10 cellular contexts compared by ENCODE assay signal in the genomic region with DNA sequence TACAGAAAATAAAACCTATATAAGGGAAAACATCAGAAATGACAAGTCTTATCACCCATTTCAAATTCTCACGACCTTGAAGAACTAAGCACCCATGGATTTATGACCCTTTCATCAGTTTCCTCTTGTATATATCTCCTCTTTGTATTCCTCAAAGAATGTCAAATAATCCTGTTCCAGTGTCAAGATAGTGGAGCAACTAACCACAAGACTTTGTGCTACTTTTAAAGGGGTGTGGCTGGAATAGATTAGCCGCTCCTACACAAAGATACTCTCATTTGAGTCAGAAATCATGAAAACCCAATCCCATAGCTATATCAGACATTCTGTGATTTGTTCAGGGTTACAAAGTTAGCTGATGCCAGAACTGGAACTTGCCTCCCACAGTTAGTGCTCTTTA.
"Had no signal": no experiment of that assay in that cellular context is flagged by ENCODE, and none has a peak within 500 bp of the region (broad histone marks: within the 10 kb centered on the region; RNA-seq: fewer than 3 reads in every experiment).

No MANE protein-coding gene starts in this region.

- H3K27ac ChIP-seq: neutrophil, parathyroid adenoma, thyroid gland had no signal

- DNase-seq: activated CD4-positive, alpha-beta T cell treated with anti-CD3 and anti-CD28 coated beads, Interleukin-2, amount 50 U/mL, for 4 hours; activated naive CD4-positive, alpha-beta T cell; effector CD8-positive, alpha-beta T cell; left cardiac atrium; mesendoderm; natural killer cell; stimulated activated naive B cell treated with anti-CD40 and anti-IgM and Interleukin-4, amounts not matched to agents 10 μg/mL and 1 μg/mL and 100 μg/mL, for 72 hours; thyroid gland had no signal

- H3K27me3 ChIP-seq: neutrophil, thyroid gland had no signal

- H2AFZ ChIP-seq: parathyroid adenoma had no signal

- H3K4me3 ChIP-seq: thyroid gland had no signal

- H3K9ac ChIP-seq: parathyroid adenoma had no signal

- H3K9me3 ChIP-seq: neutrophil, thyroid gland had no signal

- H3K36me3 ChIP-seq: neutrophil, thyroid gland had no signal
